In genomic region chr5:90473321-90474234, GRCh38 we compare ENCODE assay signal across 8 cellular contexts. TPM values are rescaled to one million over a fixed set of nuclear protein-coding genes. Genes with fewer than 3 reads are reported as not detected.
DNase-seq lines count a peak whose midpoint lies in the region; ATAC-seq and TF ChIP-seq lines count a peak whose summit lies in the region.

No MANE protein-coding gene starts in this region.

- TF ChIP-seq CTCF in KMS-11 (conservative IDR thresholded peaks at IDR 0.05; ENCODE audit: low read depth, low read length) = no peak
- no peak for TF ChIP-seq CTCF in chondrocyte (IDR thresholded peaks at IDR 0.05)

- ATAC-seq in GM21619 (IDR thresholded peaks at IDR 0.05; ENCODE audit: unreplicated experiment) = peak; percentile 9

- H3K27ac Mint-ChIP-seq in chondrocyte (ENCODE audit: unreplicated experiment) = peak overlapping the region; percentile 88

- H3K4me1 Mint-ChIP-seq in chondrocyte (ENCODE audit: low read depth) = peaks cover 18% of the 10 kb centered on the region

- peak overlapping the region; percentile 76 for H3K4me2 ChIP-seq in KMS-11

- DNase-seq in GM03348 (ENCODE audit: low spot score) (peak; percentile 54), T-helper 22 cell (ENCODE audit: low read depth) (peak; percentile 7), chondrocyte (ENCODE audit: low spot score) (peak; percentile 89), left kidney (ENCODE audit: low read depth, low spot score) (peak; percentile 71), DMS114 treated with DMSO at 0.1 percent for 48 hours (lab: John Stamatoyannopoulos, UW; ENCODE audit: unreplicated experiment) (no peak)
- peak; percentile 13 to 15 for DNase-seq in stimulated activated CD4-positive, alpha-beta T cell treated with anti-CD3 and anti-CD28 coated beads, Interleukin-1b, Interleukin-23, amount 100 ng/mL, for 4 hours (ENCODE audit: low read depth in 2 of 2)

- no peaks in the 10 kb centered on the region for H3K27me3 ChIP-seq in KMS-11 (ENCODE audit: insufficient read depth, low read depth)

- H3K9me3 Mint-ChIP-seq in chondrocyte (ENCODE audit: low read depth) = peaks cover 3% of the 10 kb centered on the region

- peak overlapping the region; percentile 96 for H3K4me3 Mint-ChIP-seq in chondrocyte (ENCODE audit: unreplicated experiment)

- peak overlapping the region; percentile 97 for H2AFZ ChIP-seq in KMS-11 (ENCODE audit: low read depth)

- H3K36me3 ChIP-seq in KMS-11 (ENCODE audit: insufficient read depth) = no peaks in the 10 kb centered on the region

- H3K9ac ChIP-seq in KMS-11 = peak overlapping the region; percentile 96

- H3K79me2 ChIP-seq in KMS-11 (ENCODE audit: insufficient read depth, low read depth) = peaks cover 53% of the 10 kb centered on the region

- peaks cover 39% of the 10 kb centered on the region for H3K4me1 ChIP-seq in KMS-11 (ENCODE audit: low read depth, poor library complexity, severe bottlenecking)

- H3K27me3 Mint-ChIP-seq in chondrocyte (ENCODE audit: low read depth) = no peaks in the 10 kb centered on the region

- peak overlapping the region; percentile 96 for H3K27ac ChIP-seq in KMS-11

- no peaks in the 10 kb centered on the region for H4K20me1 ChIP-seq in KMS-11 (ENCODE audit: insufficient read depth)

- H3K4me3 ChIP-seq in KMS-11 (IDR thresholded peaks at IDR 0.05; ENCODE audit: insufficient read depth, low read depth, low read length) = peak overlapping the region; percentile 66

- H3K36me3 Mint-ChIP-seq in chondrocyte (ENCODE audit: low read depth) = no peaks in the 10 kb centered on the region

RNA-seq across cellular contexts. Expression of gene MBLAC2, which starts 1.0 kb away (rescaled TPM):
- 6.6 to 8.2 TPM (median 7.1 TPM) in 3 replicates for total RNA-seq in chondrocyte

RNA-seq across cellular contexts. Expression of gene POLR3G, which starts 1.1 kb away (rescaled TPM):
- 1.4 to 1.6 TPM (median 1.5 TPM) in 3 replicates for total RNA-seq in chondrocyte

RNA-seq across cellular contexts. Expression of gene LYSMD3, which starts 55.8 kb away (rescaled TPM):
- total RNA-seq in chondrocyte = 20.9 to 23.9 TPM (median 23.6 TPM) in 3 replicates
